11 cellular contexts compared by ENCODE assay signal in the genomic region with DNA sequence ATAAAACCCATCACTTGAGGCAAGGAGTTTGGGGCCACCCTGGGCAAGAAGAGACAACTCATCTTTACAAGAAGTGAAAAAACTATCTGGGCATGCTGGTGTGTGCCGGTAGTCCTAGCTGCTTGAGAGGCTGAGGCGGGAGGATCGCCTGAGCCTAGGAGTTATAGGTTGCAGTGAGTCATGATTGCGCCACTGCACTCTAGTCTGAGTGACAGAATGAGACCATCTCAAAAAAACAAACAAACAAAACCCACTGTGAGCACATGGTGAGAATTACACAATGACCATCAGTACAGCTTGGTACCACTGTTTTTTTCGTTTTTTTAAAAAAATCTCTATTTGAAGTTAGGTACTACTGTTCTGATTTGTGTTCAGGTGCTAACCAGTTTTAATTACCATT. TPM values are rescaled to one million over a fixed set of nuclear protein-coding genes. Genes with fewer than 3 reads are reported as not detected.
A peak's percentile ranks its signal among the peaks of the same experiment; 100 is the strongest.
DNase-seq lines count a peak whose midpoint lies in the region; TF ChIP-seq lines count a peak whose summit lies in the region.
"Had no signal": no experiment of that assay in that cellular context is flagged by ENCODE, and none has a peak within 500 bp of the region (broad histone marks: within the 10 kb centered on the region; RNA-seq: fewer than 3 reads in every experiment).

No MANE protein-coding gene starts in this region.

- no peak for TF ChIP-seq CTCF in brain microvascular endothelial cell (IDR thresholded peaks at IDR 0.05; ENCODE audit: low read depth, low read length, missing control alignments)
- no peak for TF ChIP-seq CTCF in thyroid gland (IDR thresholded peaks at IDR 0.05)

- 96 to 97% methylated on average over 5 of the region's 5 CpGs for WGBS in thyroid gland, 2 donors

- in situ Hi-C loops in brain microvascular endothelial cell (cut with HindIII; ENCODE audit: low pct_ligation_motif_present, low sequenced_read_pairs) = no loop called here

- no peaks in the 10 kb centered on the region for H3K27me3 Mint-ChIP-seq in activated CD4-positive, alpha-beta T cell treated with anti-CD3 and anti-CD28 coated beads, Interleukin-2, amount 10 ng/mL, durations not matched to agents 24 days and 14 days
- H3K27me3 Mint-ChIP-seq: activated CD8-positive, alpha-beta memory T cell treated with anti-CD3 and anti-CD28 coated beads, Interleukin-2, amount 10 ng/mL, durations not matched to agents 7 days and 5 days had no signal

- H3K4me1 Mint-ChIP-seq in activated CD4-positive, alpha-beta T cell treated with anti-CD3 and anti-CD28 coated beads, Interleukin-2, amount 10 ng/mL, durations not matched to agents 24 days and 14 days = peaks cover 35% of the 10 kb centered on the region

- no peak for DNase-seq in activated CD4-positive, alpha-beta T cell treated with anti-CD3 and anti-CD28 coated beads, Interleukin-2, amount 10 ng/mL, durations not matched to agents 24 days and 14 days
- DNase-seq in activated CD4-positive, alpha-beta T cell treated with anti-CD3 and anti-CD28 coated beads, Interleukin-2, amount 50 U/mL, for 4 hours = no peak
- peak; percentile 88 for DNase-seq in MV-4-11 (lab: John Stamatoyannopoulos, UW)
- peak; percentile 59 for DNase-seq in brain microvascular endothelial cell
- peak; percentile 74 for DNase-seq in renal cortical epithelial cell (ENCODE audit: low read depth)
- DNase-seq in ureter (ENCODE audit: low spot score) = no peak
- DNase-seq in DMS79 treated with DMSO at 0.1 percent for 48 hours (lab: John Stamatoyannopoulos, UW) = no peak
- DNase-seq in thyroid gland = no peak
- DNase-seq: activated CD8-positive, alpha-beta memory T cell treated with anti-CD3 and anti-CD28 coated beads, Interleukin-2, amount 10 ng/mL, durations not matched to agents 7 days and 5 days; heart left ventricle; NCI-H2081 treated with DMSO at 0.1 percent for 48 hours had no signal

- H3K4me3 Mint-ChIP-seq in activated CD4-positive, alpha-beta T cell treated with anti-CD3 and anti-CD28 coated beads, Interleukin-2, amount 10 ng/mL, durations not matched to agents 24 days and 14 days = no peak overlapping the region
- H3K4me3 Mint-ChIP-seq: activated CD8-positive, alpha-beta memory T cell treated with anti-CD3 and anti-CD28 coated beads, Interleukin-2, amount 10 ng/mL, durations not matched to agents 7 days and 5 days had no signal

- H3K9me3 Mint-ChIP-seq in activated CD4-positive, alpha-beta T cell treated with anti-CD3 and anti-CD28 coated beads, Interleukin-2, amount 10 ng/mL, durations not matched to agents 24 days and 14 days = no peaks in the 10 kb centered on the region

- peaks cover 53% of the 10 kb centered on the region for H3K36me3 Mint-ChIP-seq in activated CD4-positive, alpha-beta T cell treated with anti-CD3 and anti-CD28 coated beads, Interleukin-2, amount 10 ng/mL, durations not matched to agents 24 days and 14 days (ENCODE audit: low read depth)

- no peak for TF ChIP-seq POLR2A in thyroid gland (IDR thresholded peaks at IDR 0.05)

- H3K4me3 ChIP-seq in brain microvascular endothelial cell (ENCODE audit: low read depth, low read length) = no peak overlapping the region
- H3K4me3 ChIP-seq in thyroid gland (replicated peaks in 1 of 3) = no peak overlapping the region
- H3K4me3 ChIP-seq: heart left ventricle had no signal

- H3K4me1 ChIP-seq in thyroid gland = peaks cover 0 to 6% of the 10 kb centered on the region in 2 donors

- intact Hi-C loops in activated CD4-positive, alpha-beta T cell treated with anti-CD3 and anti-CD28 coated beads, Interleukin-2, amount 10 ng/mL, durations not matched to agents 24 days and 14 days (cut with micrococcal nuclease) = loop anchor here (5.0 kb wide), 2 partner anchors 87 to 222 kb away; a partner anchor contains a TSS
- intact Hi-C loops in thyroid gland (cut with DNase I) = no loop called here

- peak overlapping the region; percentile 76 for H3K27ac Mint-ChIP-seq in activated CD4-positive, alpha-beta T cell treated with anti-CD3 and anti-CD28 coated beads, Interleukin-2, amount 10 ng/mL, durations not matched to agents 24 days and 14 days
- H3K27ac Mint-ChIP-seq: activated CD8-positive, alpha-beta memory T cell treated with anti-CD3 and anti-CD28 coated beads, Interleukin-2, amount 10 ng/mL, durations not matched to agents 7 days and 5 days had no signal

- H3K27me3 ChIP-seq in brain microvascular endothelial cell (replicated peaks) (no peaks in the 10 kb centered on the region), thyroid gland (no peaks in the 10 kb centered on the region)
- H3K27me3 ChIP-seq: heart left ventricle had no signal

- H3K27ac ChIP-seq in brain microvascular endothelial cell (no peak overlapping the region), thyroid gland (no peak overlapping the region)
- H3K27ac ChIP-seq: heart left ventricle had no signal

- H3K36me3 ChIP-seq in brain microvascular endothelial cell (replicated peaks) = peaks cover 17% of the 10 kb centered on the region
- peaks cover 4 to 9% of the 10 kb centered on the region in 2 donors for H3K36me3 ChIP-seq in thyroid gland

- no peaks in the 10 kb centered on the region for H3K9me3 ChIP-seq in thyroid gland

RNA-seq across cellular contexts. Expression of a gene that starts 13.6 kb away (rescaled TPM):
- total RNA-seq in activated CD4-positive, alpha-beta T cell treated with anti-CD3 and anti-CD28 coated beads, Interleukin-2, amount 10 ng/mL, durations not matched to agents 24 days and 14 days = 58.0 TPM in 2 replicates
- total RNA-seq in renal cortical epithelial cell = 26.4 and 62.5 TPM in 2 replicates
- total RNA-seq in ureter = 96.7 TPM
- total RNA-seq in thyroid gland = 100 to 1,000 TPM in 2 of 4 donors, 10 to 100 TPM in 2; 75.0 to 156 (median 107) TPM

RNA-seq across cellular contexts. Expression of a gene that starts 38.1 kb away (rescaled TPM):
- total RNA-seq in activated CD4-positive, alpha-beta T cell treated with anti-CD3 and anti-CD28 coated beads, Interleukin-2, amount 10 ng/mL, durations not matched to agents 24 days and 14 days = not detected in 2 replicates
- total RNA-seq in renal cortical epithelial cell = 0.20 and 2.1 TPM in 2 replicates
- total RNA-seq in ureter = 47.8 TPM
- total RNA-seq in thyroid gland = 10 to 100 TPM in 2 of 4 donors, 1 to 10 TPM in 2; 3.9 to 24.8 (median 14.1) TPM
- total RNA-seq: activated CD8-positive, alpha-beta memory T cell treated with anti-CD3 and anti-CD28 coated beads, Interleukin-2, amount 10 ng/mL, durations not matched to agents 7 days and 5 days had no signal

Comparison
In these comparisons a context has a peak if more than half of its experiments do, and no peak if none do; other contexts are left out.
1. DNase-seq: peak in MV-4-11 (single experiment), brain microvascular endothelial cell (single experiment) and renal cortical epithelial cell (single experiment); none in activated CD4-positive, alpha-beta T cell treated with anti-CD3 and anti-CD28 coated beads, Interleukin-2, amount 10 ng/mL, durations not matched to agents 24 days and 14 days (single experiment), activated CD4-positive, alpha-beta T cell treated with anti-CD3 and anti-CD28 coated beads, Interleukin-2, amount 50 U/mL, for 4 hours (0 of 2), ureter (single experiment), DMS79 treated with DMSO at 0.1 percent for 48 hours (single experiment) and thyroid gland (0 of 2).